13 cellular contexts compared by ENCODE assay signal in the genomic region with DNA sequence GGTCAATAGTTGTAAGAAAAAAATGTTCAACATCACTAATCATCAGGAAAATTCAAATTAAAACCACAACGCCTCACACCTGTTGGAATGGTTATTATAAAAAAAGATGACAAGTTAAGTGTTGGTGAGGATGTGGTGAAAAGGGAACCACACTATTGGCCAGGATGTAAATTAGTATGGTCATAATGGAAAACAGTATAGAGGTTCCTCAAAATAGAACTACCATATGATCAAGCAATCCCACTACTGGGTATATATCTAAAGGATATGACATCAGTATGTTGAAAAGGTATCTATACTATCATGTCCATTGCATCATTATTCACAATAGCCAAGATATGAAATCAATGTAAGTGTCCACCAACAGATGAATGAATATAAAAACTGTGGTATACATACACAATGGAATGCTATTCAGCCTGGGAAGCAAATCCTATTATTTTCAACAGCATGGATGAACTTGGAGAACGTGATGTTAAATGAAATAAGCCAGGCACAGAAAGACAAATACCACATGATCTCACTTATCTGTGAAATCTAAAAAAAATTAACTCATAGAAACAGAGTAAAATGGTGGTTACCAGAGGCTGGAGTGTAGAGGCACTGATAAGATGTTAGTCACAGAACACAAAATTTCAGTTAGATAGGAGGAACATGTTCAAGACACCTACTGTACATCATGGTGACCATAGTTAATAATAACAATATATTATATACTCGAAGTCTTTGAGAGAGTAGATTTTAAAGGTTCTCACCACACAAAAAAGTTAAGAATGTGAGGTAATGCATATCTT. TPM values are rescaled to one million over a fixed set of nuclear protein-coding genes. Genes with fewer than 3 reads are reported as not detected.
DNase-seq lines count a peak whose midpoint lies in the region; ATAC-seq, FAIRE-seq and TF ChIP-seq lines count a peak whose summit lies in the region.
"Had no signal": no experiment of that assay in that cellular context is flagged by ENCODE, and none has a peak within 500 bp of the region (broad histone marks: within the 10 kb centered on the region; RNA-seq: fewer than 3 reads in every experiment).

No MANE protein-coding gene starts in this region.

- no peak for DNase-seq in K562 (ENCODE audit: extremely low read depth in 1 of 4, low spot score in 3 of 4)
- DNase-seq in middle frontal gyrus (ENCODE audit: extremely low spot score, low spot score), result no peak
- DNase-seq in HT-29 (ENCODE audit: low spot score), result no peak
- no peak for DNase-seq in GM19240 (ENCODE audit: insufficient read length, low spot score)
- no peak for DNase-seq in activated CD4-positive, alpha-beta T cell treated with anti-CD3 and anti-CD28 coated beads, Interleukin-2, amount 50 U/mL, for 48 hours
- DNase-seq: activated CD4-positive, alpha-beta T cell treated with anti-CD3 and anti-CD28 coated beads, Interleukin-2, amount 50 U/mL, for 1 hour; activated naive CD8-positive, alpha-beta T cell treated with anti-CD3 and anti-CD28 coated beads, Interleukin-2, amount 10 ng/mL, durations not matched to agents 7 days and 5 days; CD8-positive, alpha-beta memory T cell; effector CD8-positive, alpha-beta T cell; NCI-H226 had no signal

- 11% methylated on average over 3 of the region's 3 CpGs for WGBS in K562 (ENCODE audit: insufficient coverage, low coverage, missing lambda C conversion rate)

- H3K4me2 ChIP-seq in K562 (ENCODE audit: insufficient read depth, low read length), result no peak overlapping the region

- no peaks in the 10 kb centered on the region for H3K36me3 ChIP-seq in K562 (ENCODE audit: control insufficient read depth, insufficient read depth, low read length)

- no TSS peak for BruUV-seq in K562 (replicated peaks; lab: Mats Ljungman, UMichigan)

- no peaks in the 10 kb centered on the region; a peak in 2 of 5 replicates for H3K4me1 ChIP-seq in K562 (replicated peaks in 1 of 2; ENCODE audit: control insufficient read depth in 2 of 2, insufficient read depth in 2 of 2, low read length in 2 of 2)

- H3K4me3 ChIP-seq in K562, result no peak overlapping the region

- no peak for TF ChIP-seq RAD21 in K562 (CRISPR knock-in tag; conservative IDR thresholded peaks at IDR 0.05 in 1 of 2, IDR thresholded peaks at IDR 0.05 in 1 of 2)

- intact Hi-C loops in K562 (cut with micrococcal nuclease), result no loop called here

- no peak for TF ChIP-seq CTCF in K562 (IDR thresholded peaks at IDR 0.05 in 2 of 3, conservative IDR thresholded peaks at IDR 0.05 in 1 of 3; ENCODE audit: insufficient read depth in 2 of 3, low read depth in 1 of 3, low read length in 3 of 3)

- no peak overlapping the region for H2AFZ ChIP-seq in K562 (ENCODE audit: low read depth, low read length)

- POLR2A ChIA-PET in K562 (lab: Yijun Ruan, JAX), result no interaction called here

- no peaks in the 10 kb centered on the region for H3K27me3 ChIP-seq in K562 (ENCODE audit: control insufficient read depth in 2 of 2, insufficient read depth in 2 of 2, low read length in 2 of 2)

- no peak for TF ChIP-seq POLR2A in K562 (conservative IDR thresholded peaks at IDR 0.05)

- in situ Hi-C loops in K562 (cut with MboI), result no loop called here

- no peak for FAIRE-seq in K562 (lab: Jason Lieb, UNC)

- no peak; the same call in 1 of the 2 replicates for TF ChIP-seq EP300 in K562 (IDR thresholded peaks at IDR 0.05; ENCODE audit: low read length)

- no peaks in the 10 kb centered on the region for H3K9me1 ChIP-seq in K562 (ENCODE audit: control insufficient read depth, insufficient read depth, low read length)

- H3K27ac ChIP-seq in K562 (ENCODE audit: extremely low read depth, low read depth, low read length), result no peak overlapping the region

- ATAC-seq in GM18873 (IDR thresholded peaks at IDR 0.05; ENCODE audit: low FRiP score, unreplicated experiment), result peak; percentile 81
- ATAC-seq in GM21737 (IDR thresholded peaks at IDR 0.05; ENCODE audit: unreplicated experiment), result peak; percentile 79
- ATAC-seq in HG03354 (IDR thresholded peaks at IDR 0.05; ENCODE audit: poor library complexity, severe bottlenecking, unreplicated experiment), result peak; percentile 92
- no peak for ATAC-seq in K562

- no peaks in the 10 kb centered on the region for H4K20me1 ChIP-seq in K562 (replicated peaks; ENCODE audit: control insufficient read depth, insufficient read depth, low read length)

- no peaks in the 10 kb centered on the region for H3K79me2 ChIP-seq in K562 (ENCODE audit: control insufficient read depth, insufficient read depth, low read length)

- H3K9me3 ChIP-seq in K562 (replicated peaks; ENCODE audit: control insufficient read depth, insufficient read depth, low read depth, low read length), result no peaks in the 10 kb centered on the region

- CTCF ChIA-PET in K562 (lab: Yijun Ruan, JAX; ENCODE audit: low intra/inter-chr PET ratio), result no interaction called here

- H3K9ac ChIP-seq in K562 (ENCODE audit: insufficient read depth in 1 of 2, low read depth in 2 of 2, low read length in 2 of 2), result no peak overlapping the region

TF ChIP-seq in K562, 482 proteins besides CTCF, POLR2A, EP300 and RAD21 (continues in another document):
- TF ChIP-seq FOXK2 (conservative IDR thresholded peaks at IDR 0.05 in 1 of 2, IDR thresholded peaks at IDR 0.05 in 1 of 2; ENCODE audit: low read depth in 2 of 2), result no peak
- no peak for TF ChIP-seq ELK1 (CRISPR knock-in tag; IDR thresholded peaks at IDR 0.05)
- TF ChIP-seq C11orf30 (IDR thresholded peaks at IDR 0.05; ENCODE audit: low read depth), result no peak
- TF ChIP-seq ZNF395 (CRISPR knock-in tag; IDR thresholded peaks at IDR 0.05), result no peak
- no peak for TF ChIP-seq RBM34 (IDR thresholded peaks at IDR 0.05; ENCODE audit: borderline replicate concordance, insufficient read depth, low read length)
- TF ChIP-seq DDX20 (tag; IDR thresholded peaks at IDR 0.05; ENCODE audit: low read depth), result no peak

RNA-seq across cellular contexts. Expression of gene TBC1D4, which starts 56.6 kb away (rescaled TPM):
- 4.4 and 10.2 TPM in 2 replicates for total RNA-seq in K562 (2011; cell fraction: chromatin; rRNA removed; ENCODE audit: low replicate concordance)
- total RNA-seq in K562 (2011; cell fraction: nucleolus; rRNA removed), result 3.3 and 5.4 TPM in 2 replicates
- total RNA-seq in K562 (2011; cell fraction: nucleoplasm; rRNA removed), result 4.2 and 4.5 TPM in 2 replicates
- total RNA-seq in K562 (2014; rRNA removed), result 6.4 and 8.5 TPM in 2 replicates
- total RNA-seq in K562 (2014; rRNA removed; fragmentation: Illumina TruSeq; extraction: Trizol), result 8.7 and 9.1 TPM in 2 replicates
- 8.0 and 8.9 TPM in 2 replicates for total RNA-seq in K562 (2015; rRNA removed; fragmentation: Illumina TruSeq; extraction: Trizol)
- 10.7 and 12.3 TPM in 2 replicates for total RNA-seq in K562 (2021)
- 2.2 and 7.0 TPM in 2 replicates for polyA plus RNA-seq in K562 (2011; rRNA removed)
- polyA plus RNA-seq in K562 (2011; cell fraction: cytosol; rRNA removed), result 0.84 and 3.8 TPM in 2 replicates
- polyA plus RNA-seq in K562 (2011; cell fraction: nucleus; rRNA removed), result 2.0 and 9.5 TPM in 2 replicates
- polyA plus RNA-seq in K562 (2012), result 3.3 and 5.5 TPM in 2 replicates
- polyA plus RNA-seq in K562 (2014; fragmentation: Illumina TruSeq; extraction: Trizol), result 8.0 and 10.0 TPM in 2 replicates
- polyA plus RNA-seq in K562 (2014; fragmentation: Nextera tagmentation; extraction: Ambion mirVana), result 1 to 10 TPM; 2.8 to 2.9 TPM
- 5.5 and 6.4 TPM in 2 replicates for polyA plus RNA-seq in K562 (2014; rRNA removed)
- 2.5 and 13.1 TPM in 2 replicates for polyA minus RNA-seq in K562 (2011; rRNA and poly(A)+ RNA removed)
- 2.1 and 8.5 TPM in 2 replicates for polyA minus RNA-seq in K562 (2011; cell fraction: cytosol; rRNA and poly(A)+ RNA removed)
- polyA minus RNA-seq in K562 (2011; cell fraction: nucleus; rRNA and poly(A)+ RNA removed), result 1.6 and 4.8 TPM in 2 replicates
- 29.0 and 29.6 TPM in 2 replicates for total RNA-seq in HT-29 (2014; rRNA removed; shearing (Covaris generic))
